In the genomic region with DNA sequence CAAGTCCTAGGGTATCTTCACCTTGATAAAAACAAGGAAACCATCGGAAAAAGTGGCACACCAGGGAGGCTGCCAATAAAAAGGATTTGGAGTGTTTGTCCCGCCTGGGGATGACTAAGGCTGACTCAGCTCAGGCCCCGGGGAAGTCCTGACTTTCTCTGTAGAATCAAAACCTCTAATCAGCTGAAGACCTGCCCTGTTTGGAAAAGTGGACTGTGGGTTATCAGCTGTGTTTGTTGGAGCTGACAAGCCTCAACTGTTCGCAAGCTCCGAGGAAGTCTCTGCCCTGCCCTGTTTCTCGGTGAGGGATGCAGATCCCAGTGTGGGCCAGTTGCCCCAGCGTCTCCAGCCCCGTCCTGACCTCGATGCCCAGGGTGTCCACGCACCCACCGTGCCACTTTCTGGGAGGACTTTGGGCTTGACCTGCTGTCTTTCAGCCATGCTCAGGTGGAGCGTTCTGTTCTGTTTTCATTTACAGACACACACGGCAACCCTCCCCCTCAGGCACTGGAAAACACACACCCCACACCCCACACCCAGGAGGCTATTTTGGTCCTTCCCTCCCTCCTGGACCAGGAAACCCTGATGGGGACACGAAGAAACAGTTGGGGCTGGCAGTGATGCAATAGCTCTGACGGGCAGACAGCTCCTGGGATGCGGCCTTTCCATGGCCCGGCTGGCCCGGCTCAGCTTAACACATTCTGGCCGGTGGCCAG, we compare ENCODE assay signal across 8 cellular contexts. TPM values are rescaled to one million over a fixed set of nuclear protein-coding genes. Genes with fewer than 3 reads are reported as not detected.
DNase-seq lines count a peak whose midpoint lies in the region; ATAC-seq, FAIRE-seq and TF ChIP-seq lines count a peak whose summit lies in the region.

No MANE protein-coding gene starts in this region.

- no peak for FAIRE-seq in GM12878 (lab: Jason Lieb, UNC)
- no peak for FAIRE-seq in urothelium cell line (lab: Jason Lieb, UNC)

- in situ Hi-C loops in GM12878 (cut with MboI) = no loop called here

- ATAC-seq in GM12878 (no peak), GM19467 (IDR thresholded peaks at IDR 0.05; ENCODE audit: unreplicated experiment) (no peak)

- BruUV-seq in GM12878 (replicated peaks; lab: Mats Ljungman, UMichigan) = no TSS peak

- H3K4me1 ChIP-seq in BLaER1 treated with 17β-estradiol and CSF1 and Interleukin-3, amounts not matched to agents 10 nM and 100 nM = peaks cover 98 to 100% (median 99%) of the 10 kb centered on the region in 10 experiments
- peaks cover 17% of the 10 kb centered on the region for H3K4me1 ChIP-seq in HUES48 (ENCODE audit: control insufficient read depth, insufficient read depth, low read length)
- peaks cover 13% of the 10 kb centered on the region for H3K4me1 ChIP-seq in GM12878 (ENCODE audit: control insufficient read depth, insufficient read depth, low read length)

- peaks cover 8 to 79% (median 54%) of the 10 kb centered on the region in 11 experiments; a peak in 20 of 22 replicates for H3K36me3 ChIP-seq in BLaER1 treated with 17β-estradiol and CSF1 and Interleukin-3, amounts not matched to agents 10 nM and 100 nM
- 0 out of 2 replicates have a peak, but pooled peaks cover 7% of the 10 kb centered on the region for H3K36me3 ChIP-seq in HUES48 (ENCODE audit: control insufficient read depth, insufficient read depth, low read length)
- H3K36me3 ChIP-seq in GM12878 (ENCODE audit: control insufficient read depth in 2 of 2, insufficient read depth in 2 of 2, low read length in 1 of 2) = peaks cover 1 to 3% of the 10 kb centered on the region in 2 experiments; a peak in 3 of 4 replicates

- no peak for TF ChIP-seq POLR2A in GM12878 (IDR thresholded peaks at IDR 0.05; ENCODE audit: low read depth, low read length)

- H3K9ac ChIP-seq in BLaER1 treated with 17β-estradiol and CSF1 and Interleukin-3, amounts not matched to agents 10 nM and 100 nM = peak overlapping the region; percentile 5 to 93 (median 78); a peak in 21 of 22 replicates
- H3K9ac ChIP-seq in HUES48 (ENCODE audit: low read depth, low read length) (no peak overlapping the region), GM12878 (ENCODE audit: control insufficient read depth, insufficient read depth, low read length) (no peak overlapping the region)

- H3K27ac ChIP-seq in BLaER1 treated with 17β-estradiol and CSF1 and Interleukin-3, amounts not matched to agents 10 nM and 100 nM = peak overlapping the region; percentile 9 to 99 (median 91); a peak in 21 of 22 replicates
- peak overlapping the region; percentile 86 for H3K27ac ChIP-seq in HUES48 (ENCODE audit: low read depth, low read length)
- no peak overlapping the region; the same call in 1 of the 2 replicates for H3K27ac ChIP-seq in GM12878 (ENCODE audit: control insufficient read depth, insufficient read depth)

- DNase-seq in GM12878 (ENCODE audit: low read depth, low spot score) (no peak), kidney tubule cell (ENCODE audit: low spot score) (peak; percentile 86), urothelium cell line (ENCODE audit: low spot score) (peak; percentile 88), NCI-H1436 treated with DMSO at 0.1 percent for 48 hours (lab: John Stamatoyannopoulos, UW) (no peak), NCI-H2171 (lab: John Stamatoyannopoulos, UW) (no peak)

- SMC1A ChIA-PET in GM12878 (lab: Charles Lee; ENCODE audit: uncharacterized antibody, unreplicated experiment) = interaction anchor here (0.8 to 4.5 kb wide), 4 partner anchors 13 to 38 kb away, joined by 3 to 16 read pairs (median 4); no protein-coding TSS in a partner anchor

- no peaks in the 10 kb centered on the region; a peak in 1 of 22 replicates for H4K20me1 ChIP-seq in BLaER1 treated with 17β-estradiol and CSF1 and Interleukin-3, amounts not matched to agents 10 nM and 100 nM
- H4K20me1 ChIP-seq in GM12878 (ENCODE audit: control insufficient read depth, insufficient read depth) = no peaks in the 10 kb centered on the region

- H2AFZ ChIP-seq in GM12878 (ENCODE audit: control insufficient read depth, low read depth, low read length) = no peak overlapping the region

- intact Hi-C loops in GM12878 (cut with micrococcal nuclease; ENCODE audit: unreplicated experiment) = loop anchor here (5.0 kb wide), 1 partner anchor 37 kb away; a partner anchor contains a TSS

- no peak for TF ChIP-seq EP300 in GM12878 (IDR thresholded peaks at IDR 0.05; ENCODE audit: borderline replicate concordance in 1 of 2, control insufficient read depth in 1 of 2, low read depth in 2 of 2, low read length in 2 of 2)

- peak overlapping the region in 9 of 10 experiments; percentile 7 to 61 (median 48); a peak in 17 of 20 replicates for H3K4me3 ChIP-seq in BLaER1 treated with 17β-estradiol and CSF1 and Interleukin-3, amounts not matched to agents 10 nM and 100 nM
- H3K4me3 ChIP-seq in HUES48 (ENCODE audit: low read depth, low read length) (no peak overlapping the region), GM12878 (no peak overlapping the region)

- peak overlapping the region; percentile 63 to 98 (median 94) for H3K4me2 ChIP-seq in BLaER1 treated with 17β-estradiol and CSF1 and Interleukin-3, amounts not matched to agents 10 nM and 100 nM
- H3K4me2 ChIP-seq in GM12878 (ENCODE audit: control insufficient read depth, insufficient read depth) = no peak overlapping the region

- CTCF ChIA-PET in GM12878 (lab: Yijun Ruan, JAX) = interaction anchor here (1.0 to 1.2 kb wide), 5 partner anchors 16 to 40 kb away, joined by 3 to 4 read pairs (median 3); no protein-coding TSS in a partner anchor

- no peaks in the 10 kb centered on the region for H3K9me3 ChIP-seq in BLaER1 treated with 17β-estradiol and CSF1 and Interleukin-3, amounts not matched to agents 10 nM and 100 nM (replicated peaks in 1 of 11)
- H3K9me3 ChIP-seq in HUES48 (ENCODE audit: control insufficient read depth, insufficient read depth, low read length) = no peaks in the 10 kb centered on the region
- no peaks in the 10 kb centered on the region for H3K9me3 ChIP-seq in GM12878 (replicated peaks; ENCODE audit: control insufficient read depth, insufficient read depth, low read length)

- TF ChIP-seq CTCF in GM12878 (IDR thresholded peaks at IDR 0.05 in 2 of 3, conservative IDR thresholded peaks at IDR 0.05 in 1 of 3; ENCODE audit: control insufficient read depth in 2 of 3, extremely low read depth in 1 of 3, insufficient read depth in 1 of 3, low read depth in 3 of 3, low read length in 3 of 3) = no peak

- H3K27me3 ChIP-seq in BLaER1 treated with 17β-estradiol and CSF1 and Interleukin-3, amounts not matched to agents 10 nM and 100 nM = no peaks in the 10 kb centered on the region
- H3K27me3 ChIP-seq in HUES48 (ENCODE audit: control insufficient read depth, insufficient read depth, low read length) = no peaks in the 10 kb centered on the region
- H3K27me3 ChIP-seq in GM12878 (replicated peaks in 1 of 2; ENCODE audit: control insufficient read depth in 2 of 2, insufficient read depth in 2 of 2, low read length in 1 of 2) = no peaks in the 10 kb centered on the region

- POLR2A ChIA-PET in GM12878 (lab: Charles Lee) = interaction anchor here (0.8 to 1.3 kb wide), 3 partner anchors 17 to 41 kb away, joined by 3 to 6 read pairs (median 4); no protein-coding TSS in a partner anchor

- no peak for TF ChIP-seq RAD21 in GM12878 (IDR thresholded peaks at IDR 0.05; ENCODE audit: insufficient read depth, low read depth, low read length)

- 75% methylated on average over 19 of the region's 19 CpGs for WGBS in GM12878 (ENCODE audit: insufficient coverage, insufficient replicate concordance, low lambda C conversion rate, missing lambda C conversion rate)

- no peaks in the 10 kb centered on the region; the same call in 1 of the 2 replicates for H3K79me2 ChIP-seq in GM12878 (ENCODE audit: control insufficient read depth, insufficient read depth, low read length)

- RAD21 ChIA-PET in GM12878 (lab: Charles Lee; ENCODE audit: unreplicated experiment) = interaction anchor here (1.1 to 1.4 kb wide), 3 partner anchors 13 to 17 kb away, joined by 3 to 12 read pairs (median 3); no protein-coding TSS in a partner anchor

RNA-seq across cellular contexts. Expression of a gene that starts 27.6 kb away (rescaled TPM):
- 25.6 and 31.4 TPM in 2 replicates for total RNA-seq in GM12878 (2013; cell fraction: nucleolus; rRNA removed)
- total RNA-seq in GM12878 (2014; rRNA removed) = 24.6 and 24.8 TPM in 2 replicates
- 19.7 and 21.0 TPM in 2 replicates for total RNA-seq in GM12878 (2014; rRNA removed; fragmentation: Illumina TruSeq; extraction: Trizol)
- total RNA-seq in GM12878 (2021) = 62.8 and 65.4 TPM in 2 replicates
- 25.9 TPM for polyA plus RNA-seq in GM12878 (2011; ENCODE audit: low read depth)
- polyA plus RNA-seq in GM12878 (2011; rRNA removed) = 45.6 and 58.4 TPM in 2 replicates
- polyA plus RNA-seq in GM12878 (2011; cell fraction: cytosol; rRNA removed) = 38.9 and 40.8 TPM in 2 replicates
- 21.5 and 27.6 TPM in 2 replicates for polyA plus RNA-seq in GM12878 (2011; cell fraction: nucleus; rRNA removed)
- polyA plus RNA-seq in GM12878 (2012) = 27.0 and 28.6 TPM in 2 replicates
- polyA plus RNA-seq in GM12878 (2014; fragmentation: Illumina TruSeq; extraction: Trizol) = 67.3 and 88.1 TPM in 2 replicates
- polyA plus RNA-seq in GM12878 (2014; fragmentation: Nextera tagmentation; extraction: Ambion mirVana) = 10 to 100 TPM; 11.0 to 14.6 TPM
- polyA plus RNA-seq in GM12878 (2014; rRNA removed) = 50.4 and 51.8 TPM in 2 replicates
- polyA plus RNA-seq in GM12878 (2016; fragmentation: Nextera tagmentation; extraction: Ambion mirVana) = 10 to 100 TPM in 1 of 2 experiments, 1 to 10 TPM in 1; 5.2 to 41.7 TPM
- 21.1 and 21.3 TPM in 2 replicates for polyA minus RNA-seq in GM12878 (2011; rRNA and poly(A)+ RNA removed)
- polyA minus RNA-seq in GM12878 (2011; cell fraction: cytosol; rRNA and poly(A)+ RNA removed) = 9.2 and 10.2 TPM in 2 replicates
- polyA minus RNA-seq in GM12878 (2011; cell fraction: nucleus; rRNA and poly(A)+ RNA removed) = 2.1 and 4.8 TPM in 2 replicates

RNA-seq across cellular contexts. Expression of a gene that starts 38.4 kb away (rescaled TPM):
- total RNA-seq in GM12878 (2013; cell fraction: nucleolus; rRNA removed) = 26.0 and 27.2 TPM in 2 replicates
- total RNA-seq in GM12878 (2014; rRNA removed) (9.4 and 11.6 TPM in 2 replicates), GM12878 (2014; rRNA removed; fragmentation: Illumina TruSeq; extraction: Trizol) (3.5 and 4.7 TPM in 2 replicates), GM12878 (2021) (14.0 and 14.1 TPM in 2 replicates)
- 1.0 TPM for polyA plus RNA-seq in GM12878 (2011; ENCODE audit: low read depth)
- polyA plus RNA-seq in GM12878 (2011; rRNA removed) (1.7 and 2.9 TPM in 2 replicates), GM12878 (2014; fragmentation: Illumina TruSeq; extraction: Trizol) (1.6 and 3.9 TPM in 2 replicates), GM12878 (2014; fragmentation: Nextera tagmentation; extraction: Ambion mirVana) (under 1 TPM; 0.03 to 0.13 TPM), GM12878 (2014; rRNA removed) (12.3 and 12.6 TPM in 2 replicates), GM12878 (2016; fragmentation: Nextera tagmentation; extraction: Ambion mirVana) (1 to 10 TPM; 6.7 to 7.4 TPM)
- polyA plus RNA-seq in GM12878 (2011; cell fraction: cytosol; rRNA removed) = 4.9 and 6.0 TPM in 2 replicates
- 4.3 and 4.8 TPM in 2 replicates for polyA plus RNA-seq in GM12878 (2011; cell fraction: nucleus; rRNA removed)
- polyA plus RNA-seq in GM12878 (2012) = 3.8 and 3.9 TPM in 2 replicates
- 4.2 and 8.9 TPM in 2 replicates for polyA minus RNA-seq in GM12878 (2011; rRNA and poly(A)+ RNA removed)
- polyA minus RNA-seq in GM12878 (2011; cell fraction: cytosol; rRNA and poly(A)+ RNA removed) = 2.5 and 6.4 TPM in 2 replicates
- polyA minus RNA-seq in GM12878 (2011; cell fraction: nucleus; rRNA and poly(A)+ RNA removed) = 3.9 and 6.9 TPM in 2 replicates

RNA-seq across cellular contexts. Expression of a gene that starts 55.3 kb away (rescaled TPM):
- 3.1 and 5.3 TPM in 2 replicates for total RNA-seq in GM12878 (2013; cell fraction: nucleolus; rRNA removed)
- total RNA-seq in GM12878 (2014; rRNA removed) (0.73 and 1.1 TPM in 2 replicates), GM12878 (2014; rRNA removed; fragmentation: Illumina TruSeq; extraction: Trizol) (0.40 and 0.51 TPM in 2 replicates), GM12878 (2021) (1.4 and 1.7 TPM in 2 replicates)
- 0.16 TPM for polyA plus RNA-seq in GM12878 (2011; ENCODE audit: low read depth)
- polyA plus RNA-seq in GM12878 (2011; rRNA removed) (0.27 and 0.45 TPM in 2 replicates), GM12878 (2014; fragmentation: Illumina TruSeq; extraction: Trizol) (0.26 TPM in 1 of 2 replicates, not detected in the other), GM12878 (2014; fragmentation: Nextera tagmentation; extraction: Ambion mirVana) (under 1 TPM; 0.10 to 0.15 TPM), GM12878 (2014; rRNA removed) (1.0 and 1.9 TPM in 2 replicates), GM12878 (2016; fragmentation: Nextera tagmentation; extraction: Ambion mirVana) (under 1 TPM; 0.33 to 0.54 TPM)
- 0.67 and 0.87 TPM in 2 replicates for polyA plus RNA-seq in GM12878 (2011; cell fraction: cytosol; rRNA removed)
- polyA plus RNA-seq in GM12878 (2011; cell fraction: nucleus; rRNA removed) = 2.6 and 3.5 TPM in 2 replicates
- 0.84 TPM in 2 replicates for polyA plus RNA-seq in GM12878 (2012)
- 0.15 and 0.52 TPM in 2 replicates for polyA minus RNA-seq in GM12878 (2011; rRNA and poly(A)+ RNA removed)
- 0.31 and 0.53 TPM in 2 replicates for polyA minus RNA-seq in GM12878 (2011; cell fraction: cytosol; rRNA and poly(A)+ RNA removed)
- polyA minus RNA-seq in GM12878 (2011; cell fraction: nucleus; rRNA and poly(A)+ RNA removed) = 0.77 and 0.85 TPM in 2 replicates

RNA-seq across cellular contexts. Expression of a gene that starts 59.5 kb away (rescaled TPM):
- 2.9 and 5.4 TPM in 2 replicates for total RNA-seq in GM12878 (2013; cell fraction: nucleolus; rRNA removed)
- total RNA-seq in GM12878 (2014; rRNA removed) = 5.3 and 6.0 TPM in 2 replicates
- 2.4 and 3.3 TPM in 2 replicates for total RNA-seq in GM12878 (2014; rRNA removed; fragmentation: Illumina TruSeq; extraction: Trizol)
- 3.5 and 4.2 TPM in 2 replicates for total RNA-seq in GM12878 (2021)
- polyA plus RNA-seq in GM12878 (2011; ENCODE audit: low read depth) = 0.72 TPM
- polyA plus RNA-seq in GM12878 (2011; rRNA removed) = 1.2 and 2.0 TPM in 2 replicates
- 2.3 and 2.8 TPM in 2 replicates for polyA plus RNA-seq in GM12878 (2011; cell fraction: cytosol; rRNA removed)
- polyA plus RNA-seq in GM12878 (2011; cell fraction: nucleus; rRNA removed) = 5.5 and 7.1 TPM in 2 replicates
- polyA plus RNA-seq in GM12878 (2012) = 2.0 and 2.2 TPM in 2 replicates
- polyA plus RNA-seq in GM12878 (2014; fragmentation: Illumina TruSeq; extraction: Trizol) = 0.79 and 2.6 TPM in 2 replicates
- under 1 TPM in 1 of 2 experiments, not detected in 1; 0.60 TPM for polyA plus RNA-seq in GM12878 (2014; fragmentation: Nextera tagmentation; extraction: Ambion mirVana)
- 6.1 and 8.1 TPM in 2 replicates for polyA plus RNA-seq in GM12878 (2014; rRNA removed)
- 1 to 10 TPM; 2.2 to 3.5 TPM for polyA plus RNA-seq in GM12878 (2016; fragmentation: Nextera tagmentation; extraction: Ambion mirVana)
- polyA minus RNA-seq in GM12878 (2011; rRNA and poly(A)+ RNA removed) = 0.80 and 0.88 TPM in 2 replicates
- 1.4 and 2.0 TPM in 2 replicates for polyA minus RNA-seq in GM12878 (2011; cell fraction: cytosol; rRNA and poly(A)+ RNA removed)
- 1.5 and 3.4 TPM in 2 replicates for polyA minus RNA-seq in GM12878 (2011; cell fraction: nucleus; rRNA and poly(A)+ RNA removed)

Comparison
In these comparisons a context has a peak if more than half of its experiments do, and no peak if none do; other contexts are left out.
1. H3K4me3 ChIP-seq: peak in BLaER1 treated with 17β-estradiol and CSF1 and Interleukin-3, amounts not matched to agents 10 nM and 100 nM (9 of 10); none in HUES48 (single experiment) and GM12878 (single experiment).
2. H3K9ac ChIP-seq: peak in BLaER1 treated with 17β-estradiol and CSF1 and Interleukin-3, amounts not matched to agents 10 nM and 100 nM (11 of 11); none in HUES48 (single experiment) and GM12878 (single experiment).
3. DNase-seq: peak in kidney tubule cell (single experiment) and urothelium cell line (single experiment); none in GM12878 (single experiment), NCI-H1436 treated with DMSO at 0.1 percent for 48 hours (single experiment) and NCI-H2171 (single experiment).